17 cellular contexts compared by ENCODE assay signal in genomic region chr2:14016289-14016955, GRCh38.
DNase-seq lines count a peak whose midpoint lies in the region; ATAC-seq and TF ChIP-seq lines count a peak whose summit lies in the region.
"Had no signal": no experiment of that assay in that cellular context is flagged by ENCODE, and none has a peak within 500 bp of the region (broad histone marks: within the 10 kb centered on the region; RNA-seq: fewer than 3 reads in every experiment).

No MANE protein-coding gene starts in this region.

- H3K9me3 Mint-ChIP-seq in T-cell: peaks cover 3 to 20% (median 5%) of the 10 kb centered on the region in 3 donors

- H3K27me3 ChIP-seq in SJCRH30: no peaks in the 10 kb centered on the region

- H3K4me3 Mint-ChIP-seq in T-cell: no peak overlapping the region
- H3K4me3 Mint-ChIP-seq: CD8-positive, alpha-beta memory T cell had no signal

- H3K4me3 ChIP-seq in SJCRH30 (no peak overlapping the region), retinal pigment epithelial cell (ENCODE audit: low read length) (no peak overlapping the region)
- H3K4me3 ChIP-seq: SK-N-MC had no signal

- no peaks in the 10 kb centered on the region; the same call in 1 of the 2 replicates for H3K9me3 ChIP-seq in SJCRH30 (replicated peaks)

- no peaks in the 10 kb centered on the region for H3K4me1 Mint-ChIP-seq in T-cell
- H3K4me1 Mint-ChIP-seq: CD8-positive, alpha-beta memory T cell had no signal

- H3K27ac ChIP-seq in SJCRH30 (no peak overlapping the region), epithelial cell of prostate (no peak overlapping the region)
- H3K27ac ChIP-seq: SK-N-MC had no signal

- no peaks in the 10 kb centered on the region for H3K36me3 ChIP-seq in SJCRH30

- H3K36me3 Mint-ChIP-seq in T-cell: no peaks in the 10 kb centered on the region
- H3K36me3 Mint-ChIP-seq: CD8-positive, alpha-beta memory T cell had no signal

- no peak for TF ChIP-seq CTCF in retinal pigment epithelial cell (conservative IDR thresholded peaks at IDR 0.05; ENCODE audit: low read depth, low read length)

- H3K4me1 ChIP-seq in SJCRH30: peaks cover 15% of the 10 kb centered on the region

- no peak for ATAC-seq in T-cell (replicated peaks in 1 of 4)
- ATAC-seq: right cardiac atrium had no signal

- CTCF ChIA-PET in T-cell (lab: Charles Lee): no interaction called here

- POLR2A ChIA-PET in T-cell (lab: Charles Lee): no interaction called here

- DNase-seq in H4 (ENCODE audit: low spot score) (peak; percentile 79), SJCRH30 (peak; percentile 11 to 54), epithelial cell of prostate (ENCODE audit: low read depth, low spot score) (peak; percentile 12), retinal pigment epithelial cell (ENCODE audit: low read depth) (peak; percentile 84), T-cell (no peak), DMS 273 treated with DMSO at 0.1 percent for 48 hours (lab: John Stamatoyannopoulos, UW) (no peak), NCI-H2171 treated with DMSO at 0.1 percent for 48 hours (lab: John Stamatoyannopoulos, UW) (no peak)
- no peak for DNase-seq in activated CD4-positive, CD25-positive, alpha-beta regulatory T cell treated with anti-CD3 and anti-CD28 coated beads, Interleukin-2, amount 50 U/mL, for 72 hours
- DNase-seq: activated CD4-positive, alpha-beta T cell treated with anti-CD3 and anti-CD28 coated beads, Interleukin-2, amount 50 U/mL, for 1 hour; activated naive CD4-positive, alpha-beta T cell treated with anti-CD3 and anti-CD28 coated beads, Interleukin-2, amount 50 U/mL, for 16 hours; CD8-positive, alpha-beta memory T cell; midbrain; NCI-H187 treated with DMSO at 0.1 percent for 48 hours; NCI-H526; right cardiac atrium; stimulated activated CD4-positive, alpha-beta T cell treated with anti-CD3 and anti-CD28 coated beads, Interleukin-1b, Interleukin-23, amount 100 ng/mL, for 48 hours had no signal

- H3K27me3 Mint-ChIP-seq in T-cell: no peaks in the 10 kb centered on the region
- H3K27me3 Mint-ChIP-seq: CD8-positive, alpha-beta memory T cell had no signal

- no peak overlapping the region for H3K27ac Mint-ChIP-seq in T-cell
- H3K27ac Mint-ChIP-seq: CD8-positive, alpha-beta memory T cell had no signal

Comparison
In these comparisons a context has a peak if more than half of its experiments do, and no peak if none do; other contexts are left out.
1. DNase-seq: peak in H4 (single experiment), SJCRH30 (2 of 2), epithelial cell of prostate (single experiment) and retinal pigment epithelial cell (single experiment); none in T-cell (0 of 34), DMS 273 treated with DMSO at 0.1 percent for 48 hours (single experiment), activated CD4-positive, CD25-positive, alpha-beta regulatory T cell treated with anti-CD3 and anti-CD28 coated beads, Interleukin-2, amount 50 U/mL, for 72 hours (single experiment) and NCI-H2171 treated with DMSO at 0.1 percent for 48 hours (single experiment).